Comparison of ENCODE assay signal across 8 cellular contexts in the genomic region with DNA sequence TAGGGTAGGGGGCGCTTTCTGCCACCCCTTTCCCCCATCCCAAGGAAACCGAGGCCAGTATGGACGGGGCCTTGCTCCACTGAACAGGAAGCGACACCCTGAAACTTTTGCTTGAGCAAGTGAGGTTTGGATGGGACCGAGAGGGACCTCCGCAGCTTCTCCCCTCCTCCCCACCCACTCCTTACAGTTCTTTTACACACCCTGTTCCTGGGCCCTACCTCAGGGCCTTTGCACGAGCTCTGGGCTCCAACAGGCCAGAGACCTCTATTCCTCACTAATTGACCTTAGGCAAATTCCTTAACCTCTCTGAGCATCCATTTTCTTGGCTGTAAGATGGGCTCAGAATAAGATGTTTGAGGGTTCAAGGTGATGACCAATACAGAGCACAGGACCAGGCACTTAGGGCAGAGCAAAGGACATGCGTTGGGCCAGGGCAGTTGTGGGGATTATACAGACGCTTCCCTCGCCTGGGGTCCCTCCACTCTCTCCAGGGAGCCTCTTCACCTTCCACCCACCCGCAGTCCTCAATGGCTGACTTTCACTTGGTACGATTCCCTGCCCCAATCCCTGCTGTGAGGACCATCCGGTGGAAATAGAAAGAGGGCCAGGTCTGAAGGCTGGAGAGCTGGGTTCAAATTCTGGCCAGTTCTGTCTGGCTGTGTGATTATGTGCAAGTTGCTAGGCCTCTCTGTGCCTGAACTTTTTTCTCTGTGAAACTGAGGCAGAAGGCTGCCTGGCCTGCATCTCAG.
A peak's percentile ranks its signal among the peaks of the same experiment; 100 is the strongest.
DNase-seq lines count a peak whose midpoint lies in the region; ATAC-seq and TF ChIP-seq lines count a peak whose summit lies in the region.

No MANE protein-coding gene starts in this region.

- H3K36me3 ChIP-seq in BLaER1 (no peaks in the 10 kb centered on the region), MM.1S (replicated peaks; ENCODE audit: insufficient read depth, low read length) (no peaks in the 10 kb centered on the region)

- H3K4me1 Mint-ChIP-seq in nephron: peaks cover 30% of the 10 kb centered on the region

- intact Hi-C loops in dorsolateral prefrontal cortex (cut with DNase I): no loop called here

- no peaks in the 10 kb centered on the region for H3F3A ChIP-seq in MM.1S (ENCODE audit: insufficient read depth, low read length)

- peaks cover 6% of the 10 kb centered on the region for H3K27me3 Mint-ChIP-seq in nephron (ENCODE audit: low read depth)

- peak overlapping the region; percentile 61 to 67 (median 66) for H3K4me3 Mint-ChIP-seq in nephron

- H4K20me1 ChIP-seq in BLaER1 (no peaks in the 10 kb centered on the region), MM.1S (ENCODE audit: insufficient read depth, low read length) (no peaks in the 10 kb centered on the region)

- H3K9ac ChIP-seq in BLaER1: peak overlapping the region; percentile 81
- no peak overlapping the region for H3K9ac ChIP-seq in MM.1S (ENCODE audit: low read length)

- H3K36me3 Mint-ChIP-seq in nephron (ENCODE audit: low read depth): no peaks in the 10 kb centered on the region

- H3K4me2 ChIP-seq in BLaER1 (peak overlapping the region; percentile 99), MM.1S (ENCODE audit: low read depth, low read length) (peak overlapping the region; percentile 88; the same call in 1 of the 2 replicates)

- peak overlapping the region; percentile 54 to 75 (median 73) for H3K27ac Mint-ChIP-seq in nephron

- no peak for ATAC-seq in HG03565 (IDR thresholded peaks at IDR 0.05; ENCODE audit: unreplicated experiment)

- H3K27ac ChIP-seq in BLaER1: peak overlapping the region; percentile 91
- no peak overlapping the region for H3K27ac ChIP-seq in MM.1S (ENCODE audit: low read length)
- peak overlapping the region in 58 of 59 donors; percentile 30 to 98 (median 94) for H3K27ac ChIP-seq in dorsolateral prefrontal cortex

- peaks cover 49% of the 10 kb centered on the region for H3K4me1 ChIP-seq in BLaER1
- no peaks in the 10 kb centered on the region for H3K4me1 ChIP-seq in MM.1S (ENCODE audit: low read length)

- H3K27me3 ChIP-seq in BLaER1 (peaks cover 5% of the 10 kb centered on the region), MM.1S (replicated peaks; ENCODE audit: insufficient read depth, low read length) (peaks cover 59% of the 10 kb centered on the region), dorsolateral prefrontal cortex (no peaks in the 10 kb centered on the region)

- no peaks in the 10 kb centered on the region for H3K9me2 ChIP-seq in MM.1S (replicated peaks; ENCODE audit: insufficient read depth, low read length)

- DNase-seq in MM.1S (no peak), dorsolateral prefrontal cortex (peak in 4 of 10 donors; percentile 10 to 17 (median 12)), C1 segment of cervical spinal cord (lab: John Stamatoyannopoulos, UW) (no peak), SW480 (ENCODE audit: low spot score) (no peak), GM03348 (ENCODE audit: low spot score) (no peak)

- H3K4me3 ChIP-seq in BLaER1: peak overlapping the region; percentile 69
- peak overlapping the region; percentile 54 for H3K4me3 ChIP-seq in MM.1S (ENCODE audit: low read length)
- peak overlapping the region in 52 of 59 donors; percentile 23 to 76 (median 64) for H3K4me3 ChIP-seq in dorsolateral prefrontal cortex

- TF ChIP-seq CTCF in MM.1S (IDR thresholded peaks at IDR 0.05; ENCODE audit: low read length) (no peak), dorsolateral prefrontal cortex (IDR thresholded peaks at IDR 0.05 in 54 of 56, conservative IDR thresholded peaks at IDR 0.05 in 2 of 56; ENCODE audit: low read depth in 1 of 56, partially characterized antibody in 56 of 56) (peak in 1 of 56 donors; percentile 2), nephron (IDR thresholded peaks at IDR 0.05; ENCODE audit: unreplicated experiment in 3 of 3) (no peak)

- H3K9me3 Mint-ChIP-seq in nephron: no peaks in the 10 kb centered on the region

- 0 out of 2 replicates have a peak overlapping the region, but pooled peaks have one; percentile 42 for H2AFZ ChIP-seq in MM.1S (ENCODE audit: low read length)

- no peaks in the 10 kb centered on the region for H3K79me2 ChIP-seq in MM.1S (ENCODE audit: low read length)

- no peaks in the 10 kb centered on the region for H3K9me3 ChIP-seq in BLaER1
- H3K9me3 ChIP-seq in MM.1S (replicated peaks; ENCODE audit: insufficient read depth, low read length): no peaks in the 10 kb centered on the region
